In genomic region chr17:1716076-1716911, GRCh38 we compare ENCODE assay signal across 8 cellular contexts. TPM values are rescaled to one million over a fixed set of nuclear protein-coding genes. Genes with fewer than 3 reads are reported as not detected.
DNase-seq lines count a peak whose midpoint lies in the region; ATAC-seq and TF ChIP-seq lines count a peak whose summit lies in the region.

No MANE protein-coding gene starts in this region.

- ATAC-seq in DND-41 (ENCODE audit: insufficient read depth, low read depth) (peak; percentile 87), GM21825 (IDR thresholded peaks at IDR 0.05; ENCODE audit: unreplicated experiment) (peak; percentile 79)
- peak; percentile 87 for ATAC-seq in activated T-helper 17 cell treated with anti-CD3 and anti-CD28 coated beads, Interleukin-2, amount 50 U/mL, for 72 hours (replicated peaks)
- peak; percentile 92 for ATAC-seq in naive thymus-derived CD4-positive, alpha-beta T cell
- ATAC-seq in stimulated activated naive B cell treated with anti-CD40 and anti-IgM and Interleukin-4, amounts not matched to agents 10 μg/mL and 1 μg/mL and 100 μg/mL, for 72 hours (replicated peaks) = peak; percentile 88

- CTCF ChIA-PET in naive thymus-derived CD4-positive, alpha-beta T cell (lab: Charles Lee) = interaction anchor here (0.6 to 7.6 kb wide), 8 partner anchors 8 to 326 kb away, joined by 3 to 51 read pairs (median 4); partner anchors contain the start of genes OVCA2, RILP and WDR81

- no peaks in the 10 kb centered on the region for H3K9me2 ChIP-seq in Karpas-422 (replicated peaks; ENCODE audit: insufficient read depth, low read length)

- H3K9ac ChIP-seq in DND-41 (ENCODE audit: low read depth, low read length) (peak overlapping the region; percentile 88), Karpas-422 (ENCODE audit: low read length) (peak overlapping the region; percentile 81), fibroblast of lung (ENCODE audit: insufficient read depth, low read length) (peak overlapping the region; percentile 99)

- POLR2A ChIA-PET in naive thymus-derived CD4-positive, alpha-beta T cell (lab: Charles Lee) = interaction anchor here (0.5 to 3.1 kb wide), 18 partner anchors 10 to 620 kb away, joined by 3 to 32 read pairs (median 4); partner anchors contain the start of genes INPP5K, PRPF8, RILP and RPA1

- DNase-seq in DND-41 (peak; percentile 100), Karpas-422 (peak; percentile 100), RKO (ENCODE audit: low spot score) (peak; percentile 100), fibroblast of lung (ENCODE audit: low read depth in 2 of 2) (peak; percentile 100)
- DNase-seq in naive thymus-derived CD4-positive, alpha-beta T cell = peak; percentile 99 to 100 (median 100)
- DNase-seq in stimulated activated naive B cell treated with anti-CD40 and anti-IgM and Interleukin-4, amounts not matched to agents 10 μg/mL and 1 μg/mL and 100 μg/mL, for 72 hours = peak; percentile 100

- H3K36me3 ChIP-seq in DND-41 (ENCODE audit: insufficient read depth, low read length) (no peaks in the 10 kb centered on the region), Karpas-422 (ENCODE audit: insufficient read depth, low read length) (no peaks in the 10 kb centered on the region), fibroblast of lung (ENCODE audit: control insufficient read depth, insufficient read depth, low read length) (peaks cover 25% of the 10 kb centered on the region)
- no peaks in the 10 kb centered on the region for H3K36me3 ChIP-seq in naive thymus-derived CD4-positive, alpha-beta T cell (ENCODE audit: control insufficient read depth in 2 of 3, insufficient read depth in 3 of 3, low read length in 3 of 3)

- peaks cover 23% of the 10 kb centered on the region for H3K4me1 ChIP-seq in DND-41 (ENCODE audit: insufficient read depth, low read length)
- peaks cover 29% of the 10 kb centered on the region for H3K4me1 ChIP-seq in Karpas-422 (ENCODE audit: low read length)
- peaks cover 30% of the 10 kb centered on the region for H3K4me1 ChIP-seq in fibroblast of lung (ENCODE audit: control insufficient read depth, extremely low read depth, insufficient read depth, low read length)
- H3K4me1 ChIP-seq in naive thymus-derived CD4-positive, alpha-beta T cell (ENCODE audit: control insufficient read depth in 2 of 2, insufficient read depth in 2 of 2, low read length in 2 of 2) = peaks cover 17 to 26% of the 10 kb centered on the region in 2 donors

- H3K4me3 ChIP-seq in DND-41 (ENCODE audit: low read depth in 1 of 2, low read length in 2 of 2) (peak overlapping the region; percentile 61 to 94), Karpas-422 (ENCODE audit: low read length) (peak overlapping the region; percentile 82), fibroblast of lung (replicated peaks in 1 of 4; ENCODE audit: control extremely low read depth in 1 of 4, insufficient read depth in 1 of 4, low read depth in 3 of 4, low read length in 4 of 4) (peak overlapping the region; percentile 82 to 98 (median 91))
- H3K4me3 ChIP-seq in naive thymus-derived CD4-positive, alpha-beta T cell (ENCODE audit: low read length) = peak overlapping the region; percentile 92

- H3K36me3 Mint-ChIP-seq in activated T-helper 17 cell treated with anti-CD3 and anti-CD28 coated beads, Interleukin-2, amount 50 U/mL, for 72 hours (ENCODE audit: low read depth) = peaks cover 24% of the 10 kb centered on the region
- H3K36me3 Mint-ChIP-seq in naive thymus-derived CD4-positive, alpha-beta T cell = peaks cover 0 to 13% (median 0%) of the 10 kb centered on the region in 5 donors
- H3K36me3 Mint-ChIP-seq in stimulated activated naive B cell treated with anti-CD40 and anti-IgM and Interleukin-4, amounts not matched to agents 10 μg/mL and 1 μg/mL and 100 μg/mL, for 72 hours = peaks cover 31 to 37% of the 10 kb centered on the region in 2 donors

- intact Hi-C loops in naive thymus-derived CD4-positive, alpha-beta T cell (cut with micrococcal nuclease) = loop anchor here (1.0 to 5.0 kb wide), 18 partner anchors 8 to 685 kb away; partner anchors contain the start of genes DPH1 (in 2 of the 2), INPP5K (in 2 of the 2), PRPF8 (in 2 of the 2) and RILP (in 2 of the 2)

- H3K27me3 Mint-ChIP-seq in activated T-helper 17 cell treated with anti-CD3 and anti-CD28 coated beads, Interleukin-2, amount 50 U/mL, for 72 hours = no peaks in the 10 kb centered on the region
- peaks cover 0 to 9% (median 6%) of the 10 kb centered on the region in 5 donors for H3K27me3 Mint-ChIP-seq in naive thymus-derived CD4-positive, alpha-beta T cell
- peaks cover 34 to 38% of the 10 kb centered on the region in 2 donors for H3K27me3 Mint-ChIP-seq in stimulated activated naive B cell treated with anti-CD40 and anti-IgM and Interleukin-4, amounts not matched to agents 10 μg/mL and 1 μg/mL and 100 μg/mL, for 72 hours

- 0 out of 2 replicates have a peak, but pooled peaks cover 4% of the 10 kb centered on the region for H4K20me1 ChIP-seq in DND-41 (ENCODE audit: insufficient read depth, low read length)
- H4K20me1 ChIP-seq in Karpas-422 (ENCODE audit: insufficient read depth, low read depth, low read length) = no peaks in the 10 kb centered on the region; the same call in 1 of the 2 replicates
- peaks cover 12% of the 10 kb centered on the region for H4K20me1 ChIP-seq in fibroblast of lung (ENCODE audit: control insufficient read depth, extremely low read depth, insufficient read depth, low read length)

- H3K27me3 ChIP-seq in DND-41 (ENCODE audit: insufficient read depth, low read length, poor library complexity) = no peaks in the 10 kb centered on the region
- H3K27me3 ChIP-seq in Karpas-422 (ENCODE audit: low read length) = no peaks in the 10 kb centered on the region
- no peaks in the 10 kb centered on the region for H3K27me3 ChIP-seq in fibroblast of lung (ENCODE audit: control insufficient read depth, insufficient read depth, low read length)
- H3K27me3 ChIP-seq in naive thymus-derived CD4-positive, alpha-beta T cell (ENCODE audit: control insufficient read depth in 2 of 2, insufficient read depth in 2 of 2, low read length in 2 of 2) = peaks cover 0 to 7% of the 10 kb centered on the region in 2 donors

- H3K9me3 ChIP-seq in DND-41 (ENCODE audit: insufficient read depth, low read length, severe bottlenecking) (no peaks in the 10 kb centered on the region), Karpas-422 (ENCODE audit: low read length) (no peaks in the 10 kb centered on the region), fibroblast of lung (ENCODE audit: control insufficient read depth, insufficient read depth, low read depth, low read length) (no peaks in the 10 kb centered on the region)
- no peaks in the 10 kb centered on the region for H3K9me3 ChIP-seq in naive thymus-derived CD4-positive, alpha-beta T cell (ENCODE audit: control insufficient read depth in 2 of 3, low read length in 3 of 3)

- H3K27ac ChIP-seq in DND-41 (ENCODE audit: low read length) (peak overlapping the region; percentile 95), Karpas-422 (ENCODE audit: low read length) (peak overlapping the region; percentile 87), fibroblast of lung (ENCODE audit: insufficient read depth, low read length) (peak overlapping the region; percentile 99)
- H3K27ac ChIP-seq in naive thymus-derived CD4-positive, alpha-beta T cell (ENCODE audit: low read depth, low read length) = peak overlapping the region; percentile 73

- peaks cover 5% of the 10 kb centered on the region for H3K4me1 Mint-ChIP-seq in activated T-helper 17 cell treated with anti-CD3 and anti-CD28 coated beads, Interleukin-2, amount 50 U/mL, for 72 hours
- peaks cover 20 to 45% (median 24%) of the 10 kb centered on the region in 7 donors for H3K4me1 Mint-ChIP-seq in naive thymus-derived CD4-positive, alpha-beta T cell
- peaks cover 20 to 49% of the 10 kb centered on the region in 2 donors for H3K4me1 Mint-ChIP-seq in stimulated activated naive B cell treated with anti-CD40 and anti-IgM and Interleukin-4, amounts not matched to agents 10 μg/mL and 1 μg/mL and 100 μg/mL, for 72 hours

- H3K79me2 ChIP-seq in DND-41 (ENCODE audit: insufficient read depth, low read length) = no peaks in the 10 kb centered on the region
- H3K79me2 ChIP-seq in Karpas-422 (ENCODE audit: low read length) = no peaks in the 10 kb centered on the region
- H3K79me2 ChIP-seq in fibroblast of lung (ENCODE audit: control insufficient read depth, insufficient read depth, low read length) = peaks cover 39% of the 10 kb centered on the region

- H3K9me3 Mint-ChIP-seq in activated T-helper 17 cell treated with anti-CD3 and anti-CD28 coated beads, Interleukin-2, amount 50 U/mL, for 72 hours = no peaks in the 10 kb centered on the region
- H3K9me3 Mint-ChIP-seq in naive thymus-derived CD4-positive, alpha-beta T cell = no peaks in the 10 kb centered on the region
- H3K9me3 Mint-ChIP-seq in stimulated activated naive B cell treated with anti-CD40 and anti-IgM and Interleukin-4, amounts not matched to agents 10 μg/mL and 1 μg/mL and 100 μg/mL, for 72 hours = no peaks in the 10 kb centered on the region

- peak; percentile 32 for TF ChIP-seq CTCF in DND-41 (IDR thresholded peaks at IDR 0.05; ENCODE audit: borderline replicate concordance, extremely low read depth, low read length, poor library complexity, severe bottlenecking)
- peak; percentile 7 to 10 for TF ChIP-seq CTCF in fibroblast of lung (conservative IDR thresholded peaks at IDR 0.05 in 1 of 2, IDR thresholded peaks at IDR 0.05 in 1 of 2; ENCODE audit: low read depth in 1 of 2, low read length in 2 of 2)

- H3K27ac Mint-ChIP-seq in activated T-helper 17 cell treated with anti-CD3 and anti-CD28 coated beads, Interleukin-2, amount 50 U/mL, for 72 hours = peak overlapping the region; percentile 98
- peak overlapping the region; percentile 70 to 99 (median 93) for H3K27ac Mint-ChIP-seq in naive thymus-derived CD4-positive, alpha-beta T cell
- H3K27ac Mint-ChIP-seq in stimulated activated naive B cell treated with anti-CD40 and anti-IgM and Interleukin-4, amounts not matched to agents 10 μg/mL and 1 μg/mL and 100 μg/mL, for 72 hours = peak overlapping the region; percentile 98

- peak overlapping the region; percentile 74 for H2AFZ ChIP-seq in DND-41 (ENCODE audit: low read depth, low read length)
- peak overlapping the region; percentile 22; the same call in 1 of the 2 replicates for H2AFZ ChIP-seq in Karpas-422 (ENCODE audit: low read length)
- no peak overlapping the region for H2AFZ ChIP-seq in fibroblast of lung (ENCODE audit: low read length)

- peak overlapping the region; percentile 96 for H3K4me2 ChIP-seq in DND-41 (ENCODE audit: insufficient read depth, low read length)
- peak overlapping the region; percentile 89 for H3K4me2 ChIP-seq in Karpas-422 (ENCODE audit: low read depth, low read length, poor library complexity, severe bottlenecking)
- H3K4me2 ChIP-seq in fibroblast of lung (ENCODE audit: extremely low read depth, insufficient read depth, low read length) = peak overlapping the region; percentile 87

- H3K4me3 Mint-ChIP-seq in activated T-helper 17 cell treated with anti-CD3 and anti-CD28 coated beads, Interleukin-2, amount 50 U/mL, for 72 hours = peak overlapping the region; percentile 94
- H3K4me3 Mint-ChIP-seq in naive thymus-derived CD4-positive, alpha-beta T cell = peak overlapping the region; percentile 87 to 98 (median 94)
- H3K4me3 Mint-ChIP-seq in stimulated activated naive B cell treated with anti-CD40 and anti-IgM and Interleukin-4, amounts not matched to agents 10 μg/mL and 1 μg/mL and 100 μg/mL, for 72 hours = peak overlapping the region; percentile 97 to 99

RNA-seq across cellular contexts. Expression of gene TLCD2, which starts 6.1 kb away (rescaled TPM):
- not detected in 2 replicates for total RNA-seq in Karpas-422 (2014; rRNA removed; shearing (Covaris generic); ENCODE audit: low replicate concordance)
- 1 to 10 TPM in 1 of 2 donors, under 1 TPM in 1; 0.26 to 1.1 TPM for total RNA-seq in activated T-helper 17 cell treated with anti-CD3 and anti-CD28 coated beads, Interleukin-2, amount 50 U/mL, for 72 hours
- 5.1 and 9.7 TPM in 2 replicates for total RNA-seq in fibroblast of lung
- polyA plus RNA-seq in fibroblast of lung = 3.3 and 7.1 TPM in 2 replicates
- polyA plus RNA-seq in fibroblast of lung (2012) = 3.8 and 10.9 TPM in 2 replicates
- polyA minus RNA-seq in fibroblast of lung (ENCODE audit: low replicate concordance) = 2.7 and 12.4 TPM in 2 replicates
- total RNA-seq in naive thymus-derived CD4-positive, alpha-beta T cell = under 1 TPM in 4 of 5 experiments, not detected in 1; 0.05 to 0.49 (median 0.08) TPM
- polyA plus RNA-seq in naive thymus-derived CD4-positive, alpha-beta T cell = not detected

RNA-seq across cellular contexts. Expression of gene WDR81, which starts 8.2 kb away (rescaled TPM):
- total RNA-seq in Karpas-422 (2014; rRNA removed; shearing (Covaris generic); ENCODE audit: low replicate concordance) = 11.7 and 28.9 TPM in 2 replicates
- total RNA-seq in activated T-helper 17 cell treated with anti-CD3 and anti-CD28 coated beads, Interleukin-2, amount 50 U/mL, for 72 hours = 10 to 100 TPM; 13.2 to 20.2 TPM
- total RNA-seq in fibroblast of lung = 26.2 and 31.5 TPM in 2 replicates
- 5.4 and 6.6 TPM in 2 replicates for polyA plus RNA-seq in fibroblast of lung
- 11.7 and 15.4 TPM in 2 replicates for polyA plus RNA-seq in fibroblast of lung (2012)
- 18.6 and 20.9 TPM in 2 replicates for polyA minus RNA-seq in fibroblast of lung (ENCODE audit: low replicate concordance)
- 10 to 100 TPM; 30.7 to 55.1 (median 38.3) TPM for total RNA-seq in naive thymus-derived CD4-positive, alpha-beta T cell
- polyA plus RNA-seq in naive thymus-derived CD4-positive, alpha-beta T cell = 10 to 100 TPM in 1 of 2 donors, 1 to 10 TPM in 1; 9.8 to 25.5 TPM

RNA-seq across cellular contexts. Expression of gene SERPINF2, which starts 26.4 kb away (rescaled TPM):
- 0.19 and 0.32 TPM in 2 replicates for total RNA-seq in Karpas-422 (2014; rRNA removed; shearing (Covaris generic); ENCODE audit: low replicate concordance)
- under 1 TPM; 0.45 to 0.85 TPM for total RNA-seq in activated T-helper 17 cell treated with anti-CD3 and anti-CD28 coated beads, Interleukin-2, amount 50 U/mL, for 72 hours
- total RNA-seq in fibroblast of lung = under 0.01 and 0.17 TPM in 2 replicates
- 0.06 and 0.09 TPM in 2 replicates for polyA plus RNA-seq in fibroblast of lung
- 0.10 TPM in 1 of 2 replicates, not detected in the other for polyA plus RNA-seq in fibroblast of lung (2012)
- polyA minus RNA-seq in fibroblast of lung (ENCODE audit: low replicate concordance) = 0.59 TPM in 1 of 2 replicates, not detected in the other
- total RNA-seq in naive thymus-derived CD4-positive, alpha-beta T cell = 1 to 10 TPM in 1 of 5 experiments, under 1 TPM in 4; 0.27 to 1.4 (median 0.65) TPM
- polyA plus RNA-seq in naive thymus-derived CD4-positive, alpha-beta T cell = not detected

RNA-seq across cellular contexts. Expression of gene PRPF8, which starts 31.6 kb away (rescaled TPM):
- total RNA-seq in Karpas-422 (2014; rRNA removed; shearing (Covaris generic); ENCODE audit: low replicate concordance) = 105 and 130 TPM in 2 replicates
- total RNA-seq in activated T-helper 17 cell treated with anti-CD3 and anti-CD28 coated beads, Interleukin-2, amount 50 U/mL, for 72 hours = 100 to 1,000 TPM; 353 to 426 TPM
- 74.5 and 122 TPM in 2 replicates for total RNA-seq in fibroblast of lung
- 88.9 and 140 TPM in 2 replicates for polyA plus RNA-seq in fibroblast of lung
- 132 and 182 TPM in 2 replicates for polyA plus RNA-seq in fibroblast of lung (2012)
- polyA minus RNA-seq in fibroblast of lung (ENCODE audit: low replicate concordance) = 607 and 770 TPM in 2 replicates
- 100 to 1,000 TPM; 388 to 554 (median 460) TPM for total RNA-seq in naive thymus-derived CD4-positive, alpha-beta T cell
- polyA plus RNA-seq in naive thymus-derived CD4-positive, alpha-beta T cell = 100 to 1,000 TPM; 167 to 272 TPM

RNA-seq across cellular contexts. Expression of gene SERPINF1, which starts 45.6 kb away (rescaled TPM):
- total RNA-seq in Karpas-422 (2014; rRNA removed; shearing (Covaris generic); ENCODE audit: low replicate concordance) = 45.5 and 62.2 TPM in 2 replicates
- not detected for total RNA-seq in activated T-helper 17 cell treated with anti-CD3 and anti-CD28 coated beads, Interleukin-2, amount 50 U/mL, for 72 hours
- total RNA-seq in fibroblast of lung = 199 and 429 TPM in 2 replicates
- polyA plus RNA-seq in fibroblast of lung = 140 and 360 TPM in 2 replicates
- polyA plus RNA-seq in fibroblast of lung (2012) = 77.7 and 190 TPM in 2 replicates
- polyA minus RNA-seq in fibroblast of lung (ENCODE audit: low replicate concordance) = 42.1 and 138 TPM in 2 replicates
- total RNA-seq in naive thymus-derived CD4-positive, alpha-beta T cell = 10 to 100 TPM in 1 of 5 experiments, 1 to 10 TPM in 3, not detected in 1; 1.5 to 12.1 (median 4.9) TPM
- polyA plus RNA-seq in naive thymus-derived CD4-positive, alpha-beta T cell = 1 to 10 TPM; 4.6 to 8.9 TPM

Comparison
In these comparisons a context has a peak if more than half of its experiments do, and no peak if none do; other contexts are left out.
1. Peak in every context shown above with its lines: DNase-seq, ATAC-seq, H3K4me3 ChIP-seq and H3K27ac ChIP-seq.